11 cellular contexts compared by ENCODE assay signal in genomic region chr2:20583425-20583881, GRCh38.
DNase-seq lines count a peak whose midpoint lies in the region; ATAC-seq, FAIRE-seq and TF ChIP-seq lines count a peak whose summit lies in the region.
"Had no signal": no experiment of that assay in that cellular context is flagged by ENCODE, and none has a peak within 500 bp of the region (broad histone marks: within the 10 kb centered on the region; RNA-seq: fewer than 3 reads in every experiment).

No MANE protein-coding gene starts in this region.

- H3K36me3 Mint-ChIP-seq in nephron (ENCODE audit: low read depth) = no peaks in the 10 kb centered on the region
- H3K36me3 Mint-ChIP-seq: T-cell had no signal

- dilution Hi-C loops in IMR-90 (cut with HindIII; ENCODE audit: low sequenced_read_pairs, unreplicated experiment) = no loop called here
- dilution Hi-C loops in endothelial cell of umbilical vein (cut with MboI; ENCODE audit: extremely low pct_ligation_motif_present, low sequenced_read_pairs) = no loop called here

- peak overlapping the region; percentile 27 for H2AFZ ChIP-seq in IMR-90 (replicated peaks; ENCODE audit: low read length, poor library complexity)
- H2AFZ ChIP-seq in endothelial cell of umbilical vein (ENCODE audit: low read depth, low read length) = no peak overlapping the region

- TF ChIP-seq RAD21 in IMR-90 (IDR thresholded peaks at IDR 0.05; ENCODE audit: low read length) = no peak

- peak overlapping the region; percentile 23 for H3K9ac ChIP-seq in IMR-90 (ENCODE audit: low read depth, low read length)
- H3K9ac ChIP-seq in endothelial cell of umbilical vein (replicated peaks; ENCODE audit: extremely low read depth, insufficient read depth, low read length) = peak overlapping the region; percentile 22

- H4K5ac ChIP-seq in IMR-90 (ENCODE audit: low read depth, low read length) = peak overlapping the region; percentile 59

- H3K27me3 Mint-ChIP-seq in nephron (ENCODE audit: low read depth) = no peaks in the 10 kb centered on the region
- H3K27me3 Mint-ChIP-seq: T-cell had no signal

- intact Hi-C loops in IMR-90 (cut with micrococcal nuclease) = no loop called here
- intact Hi-C loops in endothelial cell of umbilical vein (cut with micrococcal nuclease) = no loop called here
- intact Hi-C loops in thyroid gland (cut with DNase I) = no loop called here

- H3K36me3 ChIP-seq in IMR-90 (ENCODE audit: control insufficient read depth, insufficient read depth, low read length) (no peaks in the 10 kb centered on the region), endothelial cell of umbilical vein (ENCODE audit: control insufficient read depth in 2 of 2, extremely low read depth in 1 of 2, insufficient read depth in 2 of 2, low read length in 2 of 2) (no peaks in the 10 kb centered on the region), thyroid gland (no peaks in the 10 kb centered on the region)

- H2BK5ac ChIP-seq in IMR-90 (ENCODE audit: low read depth, low read length, poor library complexity, severe bottlenecking) = peak overlapping the region; percentile 99

- H2AK9ac ChIP-seq in IMR-90 (replicated peaks; ENCODE audit: low read depth, low read length, poor library complexity) = peak overlapping the region; percentile 94

- peak overlapping the region; percentile 99 for H2BK20ac ChIP-seq in IMR-90 (ENCODE audit: low read depth, low read length)

- H2BK15ac ChIP-seq in IMR-90 (ENCODE audit: low read depth, low read length) = peak overlapping the region; percentile 100

- peak overlapping the region; percentile 57 for H3K23ac ChIP-seq in IMR-90 (ENCODE audit: low read depth, low read length)

- TF ChIP-seq CTCF in IMR-90 (conservative IDR thresholded peaks at IDR 0.05; ENCODE audit: low read depth, low read length) = no peak
- TF ChIP-seq CTCF in endothelial cell of umbilical vein (IDR thresholded peaks at IDR 0.05; ENCODE audit: extremely low read depth in 1 of 2, insufficient read depth in 1 of 2, low read depth in 1 of 2, low read length in 2 of 2) = no peak
- TF ChIP-seq CTCF in nephron (IDR thresholded peaks at IDR 0.05; ENCODE audit: unreplicated experiment in 3 of 3) = no peak
- no peak for TF ChIP-seq CTCF in thyroid gland (IDR thresholded peaks at IDR 0.05)

- H3K4me1 ChIP-seq in IMR-90 (ENCODE audit: control insufficient read depth, insufficient read depth, low read length) (peaks cover 44% of the 10 kb centered on the region), endothelial cell of umbilical vein (ENCODE audit: control insufficient read depth, extremely low read depth, insufficient read depth, low read length) (peaks cover 53% of the 10 kb centered on the region), thyroid gland (peaks cover 36 to 70% of the 10 kb centered on the region in 2 donors)

- H3K56ac ChIP-seq in IMR-90 (ENCODE audit: extremely low read depth, insufficient read depth, low read length) = peak overlapping the region; percentile 88

- in situ Hi-C loops in IMR-90 (cut with MboI; ENCODE audit: low sequenced_read_pairs) = no loop called here

- CTCF ChIA-PET in IMR-90 (lab: Yijun Ruan, JAX) = interaction anchor here (0.9 kb wide), 1 partner anchor 35 kb away, joined by 3 read pairs; no protein-coding TSS in a partner anchor
- CTCF ChIA-PET in endothelial cell of umbilical vein (lab: Charles Lee) = no interaction called here

- peak overlapping the region; percentile 98 for H4K91ac ChIP-seq in IMR-90 (ENCODE audit: insufficient read depth, low read depth, low read length)

- POLR2A ChIA-PET in IMR-90 (lab: Charles Lee; ENCODE audit: unreplicated experiment) (no interaction called here), endothelial cell of umbilical vein (lab: Charles Lee) (interaction anchor here (1.2 to 3.8 kb wide), 2 partner anchors 133 to 136 kb away, joined by 3 to 19 read pairs; partner anchors contain the start of gene RHOB)

- H2AK5ac ChIP-seq in IMR-90 (ENCODE audit: low read depth, low read length) = peak overlapping the region; percentile 100

- WGBS in IMR-90 (ENCODE audit: extremely low coverage in 2 of 2, insufficient read length in 1 of 2), 2 experiments = no CpG with 5 or more reads among the region's 7 CpGs
- 83 to 97% methylated on average over 5 to 6 of the region's 7 CpGs for WGBS in thyroid gland, 2 donors

- H3K9me3 ChIP-seq in IMR-90 (ENCODE audit: control insufficient read depth, insufficient read depth, low read length) = no peaks in the 10 kb centered on the region
- H3K9me3 ChIP-seq in endothelial cell of umbilical vein (replicated peaks; ENCODE audit: control insufficient read depth, insufficient read depth, low read length) = no peaks in the 10 kb centered on the region
- H3K9me3 ChIP-seq in thyroid gland = no peaks in the 10 kb centered on the region

- H3K4me3 Mint-ChIP-seq in nephron = no peak overlapping the region
- H3K4me3 Mint-ChIP-seq: T-cell had no signal

- H4K8ac ChIP-seq in IMR-90 (ENCODE audit: low read depth in 2 of 2, low read length in 2 of 2) = peak overlapping the region; percentile 90 to 92

- peak overlapping the region; percentile 99 for H2BK120ac ChIP-seq in IMR-90 (ENCODE audit: low read depth, low read length)

- BruUV-seq in IMR-90 (replicated peaks; lab: Mats Ljungman, UMichigan) (no TSS peak), endothelial cell of umbilical vein (replicated peaks; lab: Mats Ljungman, UMichigan) (no TSS peak)

- TF ChIP-seq POLR2A in IMR-90 (IDR thresholded peaks at IDR 0.05; ENCODE audit: low read depth, low read length) (no peak), endothelial cell of umbilical vein (IDR thresholded peaks at IDR 0.05; ENCODE audit: low read depth, low read length) (no peak), thyroid gland (IDR thresholded peaks at IDR 0.05) (no peak)

- H3K14ac ChIP-seq in IMR-90 (replicated peaks; ENCODE audit: low read depth, low read length) = peak overlapping the region; percentile 98

- peaks cover 0 to 6% of the 10 kb centered on the region in 2 experiments; a peak in 1 of 4 replicates for H3K79me1 ChIP-seq in IMR-90 (ENCODE audit: low read depth in 1 of 2, low read length in 2 of 2)

- H3K9me3 Mint-ChIP-seq in nephron = no peaks in the 10 kb centered on the region

- H3K4ac ChIP-seq in IMR-90 (ENCODE audit: low read depth, low read length) = peak overlapping the region; percentile 99

- H3K18ac ChIP-seq in IMR-90 (ENCODE audit: low read depth, low read length) = peak overlapping the region; percentile 82

- H3K79me2 ChIP-seq in endothelial cell of umbilical vein (ENCODE audit: control insufficient read depth, insufficient read depth, low read length) = no peaks in the 10 kb centered on the region

- ATAC-seq in IMR-90 (ENCODE audit: low read depth) (no peak), HG03139 (IDR thresholded peaks at IDR 0.05; ENCODE audit: unreplicated experiment) (no peak)
- ATAC-seq: T-cell had no signal

- H3K4me3 ChIP-seq in IMR-90 (ENCODE audit: insufficient read depth, low read depth, low read length) (no peak overlapping the region), endothelial cell of umbilical vein (replicated peaks in 1 of 3; ENCODE audit: insufficient read depth in 1 of 3, low read depth in 1 of 3, low read length in 3 of 3) (no peak overlapping the region), thyroid gland (replicated peaks in 1 of 3) (no peak overlapping the region)

- peaks cover 44% of the 10 kb centered on the region for H3K4me1 Mint-ChIP-seq in nephron

- peak overlapping the region; percentile 82 to 93 (median 93) for H3K27ac Mint-ChIP-seq in nephron
- H3K27ac Mint-ChIP-seq: T-cell had no signal

- DNase-seq in IMR-90 (no peak), endothelial cell of umbilical vein (ENCODE audit: low read depth, low spot score) (no peak), thyroid gland (peak in 1 of 2 donors; percentile 31), NCI-H2081 (lab: John Stamatoyannopoulos, UW) (no peak)
- no peak for DNase-seq in stimulated activated CD4-positive, alpha-beta T cell treated with anti-CD3 and anti-CD28 coated beads, Interleukin-2, amount 100 ng/mL, for 48 hours
- DNase-seq: activated CD4-positive, CD25-positive, alpha-beta regulatory T cell treated with anti-CD3 and anti-CD28 coated beads, Interleukin-2, amount 50 U/mL, for 72 hours; cortex of kidney; MV-4-11; T-cell had no signal

- peak overlapping the region; percentile 87 for H3K27ac ChIP-seq in IMR-90 (ENCODE audit: insufficient read depth, low read length)
- peak overlapping the region; percentile 76 for H3K27ac ChIP-seq in endothelial cell of umbilical vein (ENCODE audit: insufficient read depth, low read depth, low read length)
- peak overlapping the region; percentile 86 to 92 (median 91) for H3K27ac ChIP-seq in thyroid gland

- H3K9me1 ChIP-seq in IMR-90 (ENCODE audit: insufficient read depth, low read length) (peaks cover 41% of the 10 kb centered on the region), endothelial cell of umbilical vein (replicated peaks; ENCODE audit: control insufficient read depth, extremely low read depth, insufficient read depth, low read length) (no peaks in the 10 kb centered on the region)

- H4K20me1 ChIP-seq in IMR-90 (ENCODE audit: insufficient read depth, low read length) (no peaks in the 10 kb centered on the region), endothelial cell of umbilical vein (replicated peaks; ENCODE audit: control insufficient read depth, extremely low read depth, insufficient read depth, low read length) (no peaks in the 10 kb centered on the region)

- H3K4me2 ChIP-seq in IMR-90 (ENCODE audit: low read depth, low read length) (no peak overlapping the region), endothelial cell of umbilical vein (ENCODE audit: insufficient read depth, low read length) (no peak overlapping the region)

- H3K27me3 ChIP-seq in IMR-90 (ENCODE audit: control insufficient read depth, insufficient read depth, low read length) (no peaks in the 10 kb centered on the region), endothelial cell of umbilical vein (ENCODE audit: control insufficient read depth in 2 of 2, insufficient read depth in 2 of 2, low read length in 2 of 2) (no peaks in the 10 kb centered on the region), thyroid gland (no peaks in the 10 kb centered on the region)

- no peak for FAIRE-seq in endothelial cell of umbilical vein (lab: Jason Lieb, UNC)

TF ChIP-seq in IMR-90, 13 proteins besides CTCF, POLR2A, EP300 and RAD21 (continues in another document):
- no peak for TF ChIP-seq MAZ (IDR thresholded peaks at IDR 0.05; ENCODE audit: borderline replicate concordance, low read depth, low read length)
- TF ChIP-seq NFE2L2 (IDR thresholded peaks at IDR 0.05; ENCODE audit: low read depth, low read length) = no peak
- no peak for TF ChIP-seq BHLHE40 (IDR thresholded peaks at IDR 0.05; ENCODE audit: low read depth, low read length)
- TF ChIP-seq FOS (IDR thresholded peaks at IDR 0.05; ENCODE audit: low read depth, low read length) = no peak
- TF ChIP-seq SMC3 (IDR thresholded peaks at IDR 0.05; ENCODE audit: low read depth, low read length) = no peak

TF ChIP-seq in endothelial cell of umbilical vein, 7 proteins besides CTCF, POLR2A, EP300 and RAD21 (continues in another document):
- TF ChIP-seq JUN (IDR thresholded peaks at IDR 0.05; ENCODE audit: borderline replicate concordance, insufficient read depth, insufficient read length, low read depth) (no peak), FOS (IDR thresholded peaks at IDR 0.05; ENCODE audit: borderline replicate concordance, insufficient read depth, low read length) (no peak), MAX (IDR thresholded peaks at IDR 0.05; ENCODE audit: insufficient read depth, insufficient read length) (no peak)
